In genomic region chr12:56146492-56147460, GRCh38 we compare ENCODE assay signal across 1 cellular context.
TF ChIP-seq lines count a peak whose summit lies in the region.

No MANE protein-coding gene starts in this region.

TF ChIP-seq in HepG2, 621 proteins besides CTCF, POLR2A, EP300 and RAD21:
- TF ChIP-seq POLR2G (IDR thresholded peaks at IDR 0.05; ENCODE audit: low read depth, low read length) (peak; percentile 31; the same call in 1 of the 2 replicates), RBFOX2 (IDR thresholded peaks at IDR 0.05; ENCODE audit: low read depth, low read length) (0 out of 2 replicates have a peak, but pooled peaks have one; percentile 28), TEAD2 (CRISPR knock-in tag; IDR thresholded peaks at IDR 0.05) (no peak), RARG (CRISPR knock-in tag; IDR thresholded peaks at IDR 0.05; ENCODE audit: low read depth) (no peak), MAFK (conservative IDR thresholded peaks at IDR 0.05 in 1 of 2, IDR thresholded peaks at IDR 0.05 in 1 of 2; ENCODE audit: low read length in 2 of 2) (0 out of 4 replicates have a peak, but pooled peaks have one; percentile 10 to 23)
